1 cellular context compared by ENCODE assay signal in genomic region chrX:30973784-30974427, GRCh38.
TF ChIP-seq lines count a peak whose summit lies in the region.

No MANE protein-coding gene starts in this region.

TF ChIP-seq in K562, 482 proteins besides CTCF, POLR2A, EP300 and RAD21 (continued from another document):
- peak; percentile 72; the same call in 1 of the 2 replicates for TF ChIP-seq ZNF79 (CRISPR knock-in tag; IDR thresholded peaks at IDR 0.05; ENCODE audit: low read depth)
- no peak for TF ChIP-seq SMARCB1 (IDR thresholded peaks at IDR 0.05; ENCODE audit: insufficient read length, low read depth)
- peak; percentile 88 for TF ChIP-seq ZNF583 (CRISPR knock-in tag; IDR thresholded peaks at IDR 0.05)
- TF ChIP-seq BDP1 (IDR thresholded peaks at IDR 0.05; ENCODE audit: insufficient read depth, insufficient read length) = no peak
- no peak for TF ChIP-seq POLR2G (IDR thresholded peaks at IDR 0.05; ENCODE audit: low read depth, low read length)
- no peak for TF ChIP-seq SRF (CRISPR knock-in tag; IDR thresholded peaks at IDR 0.05)
- peak; percentile 88 for TF ChIP-seq MEF2D (tag; conservative IDR thresholded peaks at IDR 0.05; ENCODE audit: low read depth)
- TF ChIP-seq HMG20A (CRISPR knock-in tag; conservative IDR thresholded peaks at IDR 0.05) = no peak
- TF ChIP-seq RBM22 (IDR thresholded peaks at IDR 0.05; ENCODE audit: low read depth, low read length, poor library complexity, severe bottlenecking) = no peak
- TF ChIP-seq FIP1L1 (IDR thresholded peaks at IDR 0.05; ENCODE audit: low read depth, low read length, poor library complexity, severe bottlenecking) = no peak
- peak; percentile 55; the same call in 1 of the 2 replicates for TF ChIP-seq MECOM (CRISPR knock-in tag; IDR thresholded peaks at IDR 0.05)
- no peak for TF ChIP-seq BCOR (IDR thresholded peaks at IDR 0.05)
- TF ChIP-seq NKRF (IDR thresholded peaks at IDR 0.05; ENCODE audit: borderline replicate concordance) = no peak
- peak; percentile 86; the same call in 1 of the 2 replicates for TF ChIP-seq ERF (CRISPR knock-in tag; IDR thresholded peaks at IDR 0.05)
- TF ChIP-seq ZNF395 (CRISPR knock-in tag; IDR thresholded peaks at IDR 0.05) = peak; percentile 94
- no peak for TF ChIP-seq MLX (CRISPR knock-in tag; conservative IDR thresholded peaks at IDR 0.05)
- TF ChIP-seq CBFA2T3 (IDR thresholded peaks at IDR 0.05) = peak; percentile 19; the same call in 1 of the 2 replicates
- no peak for TF ChIP-seq NR2C1 (IDR thresholded peaks at IDR 0.05)
- TF ChIP-seq NR2C1 (tag; IDR thresholded peaks at IDR 0.05) = peak; percentile 71
- no peak for TF ChIP-seq PRDM10 (IDR thresholded peaks at IDR 0.05; ENCODE audit: partially characterized antibody)
- no peak for TF ChIP-seq FOS (IDR thresholded peaks at IDR 0.05; ENCODE audit: extremely low read depth, insufficient read length)
- no peak for TF ChIP-seq ZBTB5 (IDR thresholded peaks at IDR 0.05)
- TF ChIP-seq TBP (optimal IDR thresholded peaks at IDR 0.05; ENCODE audit: low read depth, low read length) = no peak
- TF ChIP-seq ZNF174 (CRISPR knock-in tag; IDR thresholded peaks at IDR 0.05) = no peak
- TF ChIP-seq EWSR1 (IDR thresholded peaks at IDR 0.05; ENCODE audit: borderline replicate concordance, low read depth, partially characterized antibody) = no peak
- TF ChIP-seq DDX20 (tag; IDR thresholded peaks at IDR 0.05; ENCODE audit: low read depth) = peak; percentile 82; the same call in 1 of the 2 replicates
- peak; percentile 79; the same call in 1 of the 2 replicates for TF ChIP-seq E2F3 (CRISPR knock-in tag; IDR thresholded peaks at IDR 0.05)
- TF ChIP-seq ZKSCAN8 (CRISPR knock-in tag; IDR thresholded peaks at IDR 0.05) = peak; percentile 89
